ENCODE assay signal across 8 cellular contexts in the genomic region with DNA sequence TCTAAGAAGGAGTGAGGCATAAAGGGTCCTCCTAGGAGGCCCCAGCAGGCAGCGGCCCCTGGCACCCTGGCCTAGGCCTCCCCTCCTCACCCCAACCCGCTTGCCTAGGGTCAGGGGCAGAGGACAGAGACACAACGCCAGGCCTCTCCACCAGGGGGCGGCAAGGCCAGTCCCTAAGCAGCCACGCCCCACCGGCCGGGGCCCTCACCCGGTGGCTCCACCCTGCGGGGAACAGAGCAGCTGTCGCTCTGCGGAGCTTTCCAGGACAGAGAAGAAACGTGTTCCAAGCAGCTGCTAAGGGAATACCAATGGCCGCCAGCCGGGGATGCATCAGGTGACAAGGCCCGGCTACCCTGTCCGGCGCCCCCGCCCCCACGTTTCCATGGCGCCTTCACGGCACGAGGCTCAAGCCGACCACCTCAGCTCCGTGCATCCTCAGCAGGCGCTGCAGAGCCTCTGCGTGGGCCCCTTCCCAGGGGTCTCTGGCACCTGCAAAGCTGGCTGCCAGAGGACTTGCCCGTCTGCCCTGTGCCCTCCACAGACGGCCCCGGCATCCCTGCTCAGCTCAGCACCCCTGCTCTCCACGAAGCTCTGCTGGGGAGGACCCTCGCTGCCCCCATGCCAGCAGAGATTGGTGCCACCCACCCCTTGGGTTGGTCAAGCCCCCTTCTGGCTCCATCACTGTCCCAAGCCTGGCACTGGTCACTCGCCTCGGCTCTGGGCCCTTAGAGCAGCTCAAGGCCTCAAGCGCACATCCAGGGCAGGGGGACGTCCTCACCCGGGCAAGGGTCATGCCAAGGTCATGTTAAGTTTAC. TPM values are rescaled to one million over a fixed set of nuclear protein-coding genes. Genes with fewer than 3 reads are reported as not detected.
A peak's percentile ranks its signal among the peaks of the same experiment; 100 is the strongest.
DNase-seq lines count a peak whose midpoint lies in the region; ATAC-seq and TF ChIP-seq lines count a peak whose summit lies in the region.

No MANE protein-coding gene starts in this region.

- 34% methylated on average over 33 of the region's 36 CpGs for WGBS in lower leg skin, 2 donors

- TF ChIP-seq POLR2A in lower leg skin (IDR thresholded peaks at IDR 0.05) = no peak

- TF ChIP-seq CTCF in GM12874 (IDR thresholded peaks at IDR 0.05; ENCODE audit: insufficient read depth, low read depth, low read length) = peak; percentile 98
- peak in 1 of 3 donors; percentile 57 for TF ChIP-seq CTCF in lower leg skin (IDR thresholded peaks at IDR 0.05)

- intact Hi-C loops in lower leg skin (cut with DNase I; ENCODE audit: low total_unique reads) = no loop called here

- ATAC-seq in HG03442 (IDR thresholded peaks at IDR 0.05; ENCODE audit: unreplicated experiment) = peak; percentile 70
- no peak for ATAC-seq in HG03378 (IDR thresholded peaks at IDR 0.05; ENCODE audit: unreplicated experiment)

- DNase-seq in NCI-H526 (lab: John Stamatoyannopoulos, UW) (peak; percentile 65 to 93), dermis microvascular lymphatic vessel endothelial cell (ENCODE audit: low read depth in 2 of 2) (peak; percentile 69 to 85), lower leg skin (ENCODE audit: low spot score in 2 of 2) (peak; percentile 74 to 95)
- DNase-seq in activated CD4-positive, alpha-beta T cell treated with anti-CD3 and anti-CD28 coated beads, Interleukin-2, amount 50 U/mL, for 4 hours = peak; percentile 82 to 84
- peak; percentile 69 to 81 (median 72) for DNase-seq in stimulated activated CD4-positive, alpha-beta T cell treated with anti-CD3 and anti-CD28 coated beads, TNF-alpha, amount 100 ng/mL, for 1 hour (ENCODE audit: low read depth in 3 of 3, low spot score in 1 of 3)

- H3K4me3 ChIP-seq in lower leg skin (ENCODE audit: low read depth, poor library complexity, severe bottlenecking) = no peak overlapping the region

RNA-seq across cellular contexts. Expression of a gene that starts 5.6 kb away (rescaled TPM):
- 9.2 and 12.9 TPM in 2 replicates for total RNA-seq in dermis microvascular lymphatic vessel endothelial cell
- total RNA-seq in lower leg skin = 100 to 1,000 TPM in 2 of 4 donors, 10 to 100 TPM in 2; 56.1 to 117 (median 86.5) TPM

RNA-seq across cellular contexts. Expression of a gene that starts 14.3 kb away (rescaled TPM):
- total RNA-seq in dermis microvascular lymphatic vessel endothelial cell (1.3 and 1.5 TPM in 2 replicates), lower leg skin (1 to 10 TPM in 1 of 4 donors, under 1 TPM in 2, not detected in 1; 0.72 to 1.1 (median 0.78) TPM)

RNA-seq across cellular contexts. Expression of a gene that starts 15.6 kb away (rescaled TPM):
- total RNA-seq in dermis microvascular lymphatic vessel endothelial cell (0.25 and 1.3 TPM in 2 replicates), lower leg skin (1 to 10 TPM in 2 of 4 donors, under 1 TPM in 1, not detected in 1; 0.38 to 3.9 (median 1.6) TPM)

RNA-seq across cellular contexts. Expression of a gene that starts 20.0 kb away (rescaled TPM):
- total RNA-seq in dermis microvascular lymphatic vessel endothelial cell (9.7 and 10.3 TPM in 2 replicates), lower leg skin (10 to 100 TPM in 3 of 4 donors, 1 to 10 TPM in 1; 9.7 to 14.4 (median 11.6) TPM)

RNA-seq across cellular contexts. Expression of a gene that starts 22.7 kb away (rescaled TPM):
- total RNA-seq in dermis microvascular lymphatic vessel endothelial cell (48.5 and 64.6 TPM in 2 replicates), lower leg skin (10 to 100 TPM; 11.9 to 30.6 (median 27.3) TPM)
